ENCODE assay signal across 29 cellular contexts in the genomic region with DNA sequence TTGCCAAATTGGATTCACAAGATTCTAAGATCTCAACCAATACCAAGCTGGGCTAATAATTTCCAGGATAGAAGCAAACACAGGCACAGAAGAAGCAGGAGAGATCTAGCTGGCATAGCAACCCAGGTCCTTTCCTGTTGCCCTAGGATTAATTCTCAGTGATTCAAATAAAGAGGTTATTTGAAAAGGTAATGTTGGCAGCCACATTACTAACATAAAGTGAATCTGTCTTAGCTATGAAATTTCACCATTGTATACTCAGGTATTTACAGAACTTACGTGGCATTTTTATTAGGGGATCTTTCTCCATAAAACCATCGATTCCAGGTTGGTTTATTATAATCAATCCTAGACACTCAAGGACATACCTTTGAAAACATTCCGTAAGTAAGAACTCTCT.
"Had no signal": no experiment of that assay in that cellular context is flagged by ENCODE, and none has a peak within 500 bp of the region (broad histone marks: within the 10 kb centered on the region; RNA-seq: fewer than 3 reads in every experiment).

No MANE protein-coding gene starts in this region.

- FAIRE-seq: bronchial epithelial cell, RCC 7860 had no signal

- H3K4me1 Mint-ChIP-seq: activated CD4-positive, alpha-beta T cell treated with anti-CD3 and anti-CD28 coated beads, Interleukin-2, amount 10 ng/mL, durations not matched to agents 24 days and 14 days; activated naive CD8-positive, alpha-beta T cell treated with anti-CD3 and anti-CD28 coated beads, Interleukin-2, amount 50 U/mL, for 24 hours had no signal

- H3K27me3 Mint-ChIP-seq: activated CD4-positive, alpha-beta T cell treated with anti-CD3 and anti-CD28 coated beads, Interleukin-2, amount 10 ng/mL, durations not matched to agents 24 days and 14 days; activated CD8-positive, alpha-beta T cell treated with anti-CD3 and anti-CD28 coated beads for 36 hours; activated naive CD8-positive, alpha-beta T cell; activated naive CD8-positive, alpha-beta T cell treated with anti-CD3 and anti-CD28 coated beads, Interleukin-2, amount 50 U/mL, for 24 hours; activated T-cell treated with anti-CD3 and anti-CD28 coated beads, Interleukin-2, amount 50 U/mL, for 24 hours had no signal

- H3K27ac ChIP-seq: KMS-11, PC-9, RWPE1 had no signal

- DNase-seq: activated CD4-positive, alpha-beta T cell treated with anti-CD3 and anti-CD28 coated beads, Interleukin-2, amount 10 ng/mL, durations not matched to agents 24 days and 14 days; activated CD4-positive, alpha-beta T cell treated with anti-CD3 and anti-CD28 coated beads, Interleukin-2, amount 50 U/mL, for 4 hours; activated CD8-positive, alpha-beta T cell treated with anti-CD3 and anti-CD28 coated beads for 36 hours; activated gamma-delta T cell treated with Interleukin-2 at 50 U/mL for 16 hours; activated naive CD4-positive, alpha-beta T cell treated with anti-CD3 and anti-CD28 coated beads for 36 hours; activated naive CD8-positive, alpha-beta T cell treated with anti-CD3 and anti-CD28 coated beads, Interleukin-2, amount 50 U/mL, for 24 hours; activated T-cell treated with anti-CD3 and anti-CD28 coated beads, Interleukin-2, amount 50 U/mL, for 24 hours; anterior cingulate cortex; caudate nucleus; cerebellar nuclear complex; NCI-H1105 treated with DMSO at 0.1 percent for 48 hours; NCI-H1436; NCI-H1694; NCI-H2081 treated with DMSO at 0.1 percent for 48 hours; NCI-H226; NCI-H446 treated with DMSO at 0.1 percent for 48 hours; NCI-H524; NCI-H774; PC-9; SIG-M5; SW 1271; T-helper 1 cell; T1000 had no signal

- H3K4me3 Mint-ChIP-seq: activated CD4-positive, alpha-beta T cell treated with anti-CD3 and anti-CD28 coated beads, Interleukin-2, amount 10 ng/mL, durations not matched to agents 24 days and 14 days; activated CD8-positive, alpha-beta T cell treated with anti-CD3 and anti-CD28 coated beads for 36 hours; activated naive CD4-positive, alpha-beta T cell treated with anti-CD3 and anti-CD28 coated beads for 36 hours; activated naive CD8-positive, alpha-beta T cell; activated naive CD8-positive, alpha-beta T cell treated with anti-CD3 and anti-CD28 coated beads, Interleukin-2, amount 50 U/mL, for 24 hours; activated T-cell treated with anti-CD3 and anti-CD28 coated beads, Interleukin-2, amount 50 U/mL, for 24 hours; brain had no signal

- H3K27ac Mint-ChIP-seq: activated CD4-positive, alpha-beta T cell treated with anti-CD3 and anti-CD28 coated beads, Interleukin-2, amount 10 ng/mL, durations not matched to agents 24 days and 14 days; activated CD8-positive, alpha-beta T cell treated with anti-CD3 and anti-CD28 coated beads for 36 hours; activated naive CD4-positive, alpha-beta T cell treated with anti-CD3 and anti-CD28 coated beads for 36 hours; activated naive CD8-positive, alpha-beta T cell; activated naive CD8-positive, alpha-beta T cell treated with anti-CD3 and anti-CD28 coated beads, Interleukin-2, amount 50 U/mL, for 24 hours; activated T-cell treated with anti-CD3 and anti-CD28 coated beads, Interleukin-2, amount 50 U/mL, for 24 hours; brain had no signal

- H3K36me3 Mint-ChIP-seq: activated naive CD8-positive, alpha-beta T cell; brain had no signal
